Comparison of ENCODE assay signal across 1 cellular context in genomic region chrX:152072236-152072635, GRCh38.
TF ChIP-seq lines count a peak whose summit lies in the region.

No MANE protein-coding gene starts in this region.

TF ChIP-seq in GM23338, 12 proteins besides CTCF, POLR2A, EP300 and RAD21 (continued from another document):
- TF ChIP-seq, protein P1, sequence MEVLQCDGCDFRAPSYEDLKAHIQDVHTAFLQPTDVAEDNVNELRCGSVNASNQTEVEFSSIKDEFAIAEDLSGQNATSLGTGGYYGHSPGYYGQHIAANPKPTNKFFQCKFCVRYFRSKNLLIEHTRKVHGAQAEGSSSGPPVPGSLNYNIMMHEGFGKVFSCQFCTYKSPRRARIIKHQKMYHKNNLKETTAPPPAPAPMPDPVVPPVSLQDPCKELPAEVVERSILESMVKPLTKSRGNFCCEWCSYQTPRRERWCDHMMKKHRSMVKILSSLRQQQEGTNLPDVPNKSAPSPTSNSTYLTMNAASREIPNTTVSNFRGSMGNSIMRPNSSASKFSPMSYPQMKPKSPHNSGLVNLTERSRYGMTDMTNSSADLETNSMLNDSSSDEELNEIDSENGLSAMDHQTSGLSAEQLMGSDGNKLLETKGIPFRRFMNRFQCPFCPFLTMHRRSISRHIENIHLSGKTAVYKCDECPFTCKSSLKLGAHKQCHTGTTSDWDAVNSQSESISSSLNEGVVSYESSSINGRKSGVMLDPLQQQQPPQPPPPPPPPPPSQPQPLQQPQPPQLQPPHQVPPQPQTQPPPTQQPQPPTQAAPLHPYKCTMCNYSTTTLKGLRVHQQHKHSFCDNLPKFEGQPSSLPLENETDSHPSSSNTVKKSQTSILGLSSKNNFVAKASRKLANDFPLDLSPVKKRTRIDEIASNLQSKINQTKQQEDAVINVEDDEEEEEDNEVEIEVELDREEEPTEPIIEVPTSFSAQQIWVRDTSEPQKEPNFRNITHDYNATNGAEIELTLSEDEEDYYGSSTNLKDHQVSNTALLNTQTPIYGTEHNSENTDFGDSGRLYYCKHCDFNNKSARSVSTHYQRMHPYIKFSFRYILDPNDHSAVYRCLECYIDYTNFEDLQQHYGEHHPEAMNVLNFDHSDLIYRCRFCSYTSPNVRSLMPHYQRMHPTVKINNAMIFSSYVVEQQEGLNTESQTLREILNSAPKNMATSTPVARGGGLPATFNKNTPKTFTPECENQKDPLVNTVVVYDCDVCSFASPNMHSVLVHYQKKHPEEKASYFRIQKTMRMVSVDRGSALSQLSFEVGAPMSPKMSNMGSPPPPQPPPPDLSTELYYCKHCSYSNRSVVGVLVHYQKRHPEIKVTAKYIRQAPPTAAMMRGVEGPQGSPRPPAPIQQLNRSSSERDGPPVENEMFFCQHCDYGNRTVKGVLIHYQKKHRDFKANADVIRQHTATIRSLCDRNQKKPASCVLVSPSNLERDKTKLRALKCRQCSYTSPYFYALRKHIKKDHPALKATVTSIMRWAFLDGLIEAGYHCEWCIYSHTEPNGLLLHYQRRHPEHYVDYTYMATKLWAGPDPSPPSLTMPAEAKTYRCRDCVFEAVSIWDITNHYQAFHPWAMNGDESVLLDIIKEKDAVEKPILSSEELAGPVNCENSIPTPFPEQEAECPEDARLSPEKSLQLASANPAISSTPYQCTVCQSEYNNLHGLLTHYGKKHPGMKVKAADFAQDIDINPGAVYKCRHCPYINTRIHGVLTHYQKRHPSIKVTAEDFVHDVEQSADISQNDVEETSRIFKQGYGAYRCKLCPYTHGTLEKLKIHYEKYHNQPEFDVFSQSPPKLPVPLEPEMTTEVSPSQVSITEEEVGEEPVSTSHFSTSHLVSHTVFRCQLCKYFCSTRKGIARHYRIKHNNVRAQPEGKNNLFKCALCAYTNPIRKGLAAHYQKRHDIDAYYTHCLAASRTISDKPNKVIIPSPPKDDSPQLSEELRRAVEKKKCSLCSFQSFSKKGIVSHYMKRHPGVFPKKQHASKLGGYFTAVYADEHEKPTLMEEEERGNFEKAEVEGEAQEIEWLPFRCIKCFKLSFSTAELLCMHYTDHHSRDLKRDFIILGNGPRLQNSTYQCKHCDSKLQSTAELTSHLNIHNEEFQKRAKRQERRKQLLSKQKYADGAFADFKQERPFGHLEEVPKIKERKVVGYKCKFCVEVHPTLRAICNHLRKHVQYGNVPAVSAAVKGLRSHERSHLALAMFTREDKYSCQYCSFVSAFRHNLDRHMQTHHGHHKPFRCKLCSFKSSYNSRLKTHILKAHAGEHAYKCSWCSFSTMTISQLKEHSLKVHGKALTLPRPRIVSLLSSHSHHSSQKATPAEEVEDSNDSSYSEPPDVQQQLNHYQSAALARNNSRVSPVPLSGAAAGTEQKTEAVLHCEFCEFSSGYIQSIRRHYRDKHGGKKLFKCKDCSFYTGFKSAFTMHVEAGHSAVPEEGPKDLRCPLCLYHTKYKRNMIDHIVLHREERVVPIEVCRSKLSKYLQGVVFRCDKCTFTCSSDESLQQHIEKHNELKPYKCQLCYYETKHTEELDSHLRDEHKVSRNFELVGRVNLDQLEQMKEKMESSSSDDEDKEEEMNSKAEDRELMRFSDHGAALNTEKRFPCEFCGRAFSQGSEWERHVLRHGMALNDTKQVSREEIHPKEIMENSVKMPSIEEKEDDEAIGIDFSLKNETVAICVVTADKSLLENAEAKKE (CRISPR knock-in tag; IDR thresholded peaks at IDR 0.05) = no peak
- TF ChIP-seq EZH2phosphoT487 (IDR thresholded peaks at IDR 0.05; ENCODE audit: unreplicated experiment) (no peak), REST (IDR thresholded peaks at IDR 0.05; ENCODE audit: unreplicated experiment) (no peak), JUNB (IDR thresholded peaks at IDR 0.05; ENCODE audit: unreplicated experiment) (no peak), NANOG (IDR thresholded peaks at IDR 0.05; ENCODE audit: borderline replicate concordance) (no peak)
